ENCODE assay signal across 1 cellular context in the genomic region with DNA sequence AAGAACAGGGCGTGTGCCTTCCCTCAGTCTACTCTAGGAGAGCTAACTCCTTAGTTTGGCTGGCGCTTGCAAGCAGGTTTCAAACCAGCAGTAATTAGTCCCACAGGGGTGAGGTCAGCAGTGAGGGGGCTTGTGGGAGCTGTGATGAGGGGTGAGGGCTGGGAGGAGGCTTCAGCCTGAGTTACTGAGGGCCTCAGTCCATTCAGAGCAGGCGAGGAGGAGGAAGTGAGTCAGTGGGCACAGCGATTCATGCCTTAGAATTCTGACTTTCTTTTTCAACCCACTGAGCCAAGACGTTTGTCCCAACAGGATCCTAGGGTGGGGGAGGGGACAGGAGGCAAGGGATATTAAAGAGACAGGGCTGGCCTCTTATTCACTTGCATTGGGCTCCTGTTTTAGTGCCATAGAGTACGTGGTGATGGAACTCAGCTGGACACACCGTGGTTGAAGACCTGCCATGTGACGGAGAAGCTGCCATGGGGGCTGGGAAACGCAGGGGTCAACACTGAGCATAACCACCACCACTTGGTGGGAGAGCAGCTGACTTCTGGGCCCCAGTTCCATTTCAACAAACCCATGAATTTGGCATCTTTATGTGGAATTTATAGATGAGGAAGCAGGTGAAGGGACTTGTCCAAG.
TF ChIP-seq lines count a peak whose summit lies in the region.

No MANE protein-coding gene starts in this region.

TF ChIP-seq in H1, 55 proteins besides CTCF, POLR2A, EP300 and RAD21:
- TF ChIP-seq KDM1A (IDR thresholded peaks at IDR 0.05; ENCODE audit: borderline replicate concordance, low read length) (no peak), PHF8 (conservative IDR thresholded peaks at IDR 0.05; ENCODE audit: low read depth, low read length) (no peak), KDM5A (IDR thresholded peaks at IDR 0.05; ENCODE audit: low read length) (no peak), GTF2F1 (IDR thresholded peaks at IDR 0.05; ENCODE audit: borderline replicate concordance, low read depth, low read length) (no peak), RXRA (IDR thresholded peaks at IDR 0.05; ENCODE audit: insufficient read depth, low read depth, low read length) (no peak), YY1 (IDR thresholded peaks at IDR 0.05; ENCODE audit: low read depth, low read length) (no peak), CHD2 (IDR thresholded peaks at IDR 0.05; ENCODE audit: low read length) (no peak), TAF1 (IDR thresholded peaks at IDR 0.05; ENCODE audit: low read depth, low read length) (no peak), JUND (IDR thresholded peaks at IDR 0.05; ENCODE audit: low read length) (no peak), CBX5 (IDR thresholded peaks at IDR 0.05; ENCODE audit: low read depth, low read length) (no peak), NRF1 (IDR thresholded peaks at IDR 0.05; ENCODE audit: low read depth, low read length) (no peak), JUN (IDR thresholded peaks at IDR 0.05; ENCODE audit: low read depth, low read length) (no peak)
- TF ChIP-seq, protein P1, sequence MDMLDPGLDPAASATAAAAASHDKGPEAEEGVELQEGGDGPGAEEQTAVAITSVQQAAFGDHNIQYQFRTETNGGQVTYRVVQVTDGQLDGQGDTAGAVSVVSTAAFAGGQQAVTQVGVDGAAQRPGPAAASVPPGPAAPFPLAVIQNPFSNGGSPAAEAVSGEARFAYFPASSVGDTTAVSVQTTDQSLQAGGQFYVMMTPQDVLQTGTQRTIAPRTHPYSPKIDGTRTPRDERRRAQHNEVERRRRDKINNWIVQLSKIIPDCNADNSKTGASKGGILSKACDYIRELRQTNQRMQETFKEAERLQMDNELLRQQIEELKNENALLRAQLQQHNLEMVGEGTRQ (IDR thresholded peaks at IDR 0.05; ENCODE audit: low read length) = no peak
